In the genomic region with DNA sequence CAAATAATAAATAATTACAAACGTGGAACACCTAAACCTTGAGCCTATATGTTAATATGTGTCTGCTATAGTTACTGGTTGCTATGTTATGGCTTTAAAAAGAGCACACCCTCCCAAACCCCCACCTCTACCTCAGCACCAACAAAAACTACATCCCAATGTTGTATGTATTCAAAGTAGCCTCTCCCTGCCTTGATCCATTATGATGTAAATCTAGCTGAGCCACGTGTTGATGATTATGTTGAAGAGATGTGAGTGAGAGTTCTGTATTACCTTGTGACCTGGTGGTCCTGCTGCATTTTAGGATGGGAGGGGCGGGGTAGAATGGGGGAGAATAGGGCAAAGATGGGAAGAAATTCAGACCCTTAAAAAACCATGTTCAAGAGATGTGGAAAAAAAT, we compare ENCODE assay signal across 1 cellular context.
TF ChIP-seq lines count a peak whose summit lies in the region.

No MANE protein-coding gene starts in this region.

TF ChIP-seq in K562, 482 proteins besides CTCF, POLR2A, EP300 and RAD21:
- TF ChIP-seq SRSF3 (IDR thresholded peaks at IDR 0.05; ENCODE audit: insufficient read depth, low read length), result no peak
- TF ChIP-seq ZNF583 (CRISPR knock-in tag; IDR thresholded peaks at IDR 0.05), result no peak
- TF ChIP-seq EHMT2 (IDR thresholded peaks at IDR 0.05), result no peak
- no peak for TF ChIP-seq ZBTB17 (CRISPR knock-in tag; IDR thresholded peaks at IDR 0.05)
- no peak for TF ChIP-seq MTF1 (CRISPR knock-in tag; IDR thresholded peaks at IDR 0.05; ENCODE audit: borderline replicate concordance)
- no peak for TF ChIP-seq TEAD1 (CRISPR knock-in tag; IDR thresholded peaks at IDR 0.05)
TF ChIP-seq in K562: peak in this region for 0.
